Comparison of ENCODE assay signal across 14 cellular contexts in the genomic region with DNA sequence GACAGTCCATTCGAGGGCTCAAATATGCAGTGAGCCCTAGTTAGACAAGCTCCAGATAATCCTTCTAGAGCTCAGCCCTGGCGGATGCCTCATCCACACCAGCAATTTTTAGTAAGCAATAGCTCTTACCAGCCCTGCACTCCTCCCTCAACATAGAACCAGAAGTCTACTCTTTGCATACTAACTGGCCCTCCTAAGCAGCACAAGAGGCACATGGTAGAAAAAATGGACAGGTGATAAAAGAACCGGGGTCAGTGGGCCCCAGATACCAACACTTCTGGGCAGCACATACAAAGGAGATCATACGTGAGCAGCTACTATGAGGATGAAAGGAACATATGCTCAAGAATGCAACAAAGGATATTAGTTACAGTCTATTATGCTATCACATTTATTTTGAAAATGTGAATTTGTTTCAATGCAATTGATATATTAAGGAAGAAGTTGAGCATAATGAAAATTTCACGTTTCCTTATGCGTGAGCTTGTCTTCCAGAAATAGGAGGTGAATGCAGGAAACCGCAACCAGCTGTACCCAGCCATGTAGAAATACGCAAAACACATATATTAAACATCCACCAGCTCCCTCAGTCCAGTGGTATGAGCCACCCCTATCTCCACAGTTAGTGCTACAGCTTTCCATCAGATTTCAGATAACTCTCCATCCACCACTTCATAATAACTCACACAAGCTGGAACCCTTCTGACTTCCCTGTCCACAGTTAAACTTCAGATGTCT.
A peak's percentile ranks its signal among the peaks of the same experiment; 100 is the strongest.
DNase-seq lines count a peak whose midpoint lies in the region; ATAC-seq lines count a peak whose summit lies in the region.
"Had no signal": no experiment of that assay in that cellular context is flagged by ENCODE, and none has a peak within 500 bp of the region (broad histone marks: within the 10 kb centered on the region; RNA-seq: fewer than 3 reads in every experiment).

No MANE protein-coding gene starts in this region.

- DNase-seq in germinal center (ENCODE audit: low spot score) (peak; percentile 20), DMS79 treated with DMSO at 0.1 percent for 48 hours (lab: John Stamatoyannopoulos, UW) (no peak), GDM1 (lab: John Stamatoyannopoulos, UW) (no peak), posterior cingulate gyrus (no peak)
- DNase-seq: activated naive CD4-positive, alpha-beta T cell; mesendoderm; natural killer cell; NCI-H1105; NCI-H510A; stimulated activated CD4-positive, alpha-beta T cell treated with anti-CD3 and anti-CD28 coated beads, Interleukin-2, amount 100 ng/mL, for 48 hours; stomach had no signal

- intact Hi-C loops in posterior cingulate gyrus (cut with DNase I), result no loop called here

- ATAC-seq in GM18519 (IDR thresholded peaks at IDR 0.05; ENCODE audit: low FRiP score, unreplicated experiment), result peak; percentile 58
- peak; percentile 79 for ATAC-seq in GM21447 (IDR thresholded peaks at IDR 0.05; ENCODE audit: unreplicated experiment)
- ATAC-seq in HG02943 (IDR thresholded peaks at IDR 0.05; ENCODE audit: low read depth, unreplicated experiment), result peak; percentile 64
- ATAC-seq: natural killer cell had no signal
